ENCODE assay signal across 12 cellular contexts in the genomic region with DNA sequence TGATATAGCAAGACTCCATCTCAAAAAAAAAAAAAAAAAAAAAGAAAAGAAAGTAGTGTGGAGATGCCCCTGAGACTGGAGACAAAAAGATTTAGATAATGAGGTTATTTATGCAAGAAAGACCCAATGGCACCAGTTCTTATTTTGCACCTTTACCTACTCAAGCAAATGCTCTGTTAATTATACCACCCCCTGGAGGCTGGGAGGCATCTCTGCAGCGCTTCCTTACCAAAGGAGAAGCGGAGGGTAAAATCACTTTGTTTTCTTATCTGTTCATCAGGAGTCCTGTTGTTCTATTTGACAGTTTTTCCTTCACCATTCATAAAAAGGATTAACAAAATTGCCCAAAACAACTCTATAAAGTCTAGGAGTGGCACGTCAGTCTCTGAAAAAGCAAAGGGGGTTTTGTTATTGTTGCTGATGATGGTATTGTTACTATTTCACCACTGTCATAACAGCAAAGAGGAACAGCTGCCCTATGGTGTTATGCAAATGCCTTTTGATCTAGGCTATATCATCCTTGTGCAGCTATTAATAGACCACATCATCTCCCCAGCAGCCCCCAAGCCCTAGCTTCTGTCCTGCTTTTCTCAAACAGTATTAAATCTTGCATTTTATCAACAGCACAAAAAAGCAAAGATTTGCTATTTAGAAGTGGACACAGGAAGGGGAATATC.
A peak's percentile ranks its signal among the peaks of the same experiment; 100 is the strongest.
DNase-seq lines count a peak whose midpoint lies in the region; ATAC-seq and TF ChIP-seq lines count a peak whose summit lies in the region.
"Had no signal": no experiment of that assay in that cellular context is flagged by ENCODE, and none has a peak within 500 bp of the region (broad histone marks: within the 10 kb centered on the region; RNA-seq: fewer than 3 reads in every experiment).

No MANE protein-coding gene starts in this region.

- H3K4me3 ChIP-seq in SK-N-SH (ENCODE audit: low read depth in 2 of 2, low read length in 1 of 2) = no peak overlapping the region
- no peak overlapping the region for H3K4me3 ChIP-seq in endodermal cell (ENCODE audit: low read length)
- H3K4me3 ChIP-seq: prostate gland had no signal

- no peaks in the 10 kb centered on the region for H3K9me3 Mint-ChIP-seq in endodermal cell
- no peaks in the 10 kb centered on the region for H3K9me3 Mint-ChIP-seq in stimulated activated memory B cell treated with anti-CD40 and anti-IgM and Interleukin-4, amounts not matched to agents 10 μg/mL and 1 μg/mL and 100 μg/mL, for 72 hours

- no peak overlapping the region for H3K27ac Mint-ChIP-seq in endodermal cell
- peak overlapping the region; percentile 74 for H3K27ac Mint-ChIP-seq in stimulated activated memory B cell treated with anti-CD40 and anti-IgM and Interleukin-4, amounts not matched to agents 10 μg/mL and 1 μg/mL and 100 μg/mL, for 72 hours

- H3K4me3 Mint-ChIP-seq in endodermal cell = no peak overlapping the region
- H3K4me3 Mint-ChIP-seq in stimulated activated memory B cell treated with anti-CD40 and anti-IgM and Interleukin-4, amounts not matched to agents 10 μg/mL and 1 μg/mL and 100 μg/mL, for 72 hours = no peak overlapping the region

- H3K36me3 Mint-ChIP-seq in endodermal cell (ENCODE audit: low read depth) = no peaks in the 10 kb centered on the region
- H3K36me3 Mint-ChIP-seq in stimulated activated memory B cell treated with anti-CD40 and anti-IgM and Interleukin-4, amounts not matched to agents 10 μg/mL and 1 μg/mL and 100 μg/mL, for 72 hours = no peaks in the 10 kb centered on the region

- DNase-seq in SK-N-SH (no peak), NAMALWA (ENCODE audit: low spot score) (peak; percentile 38), endodermal cell (no peak), SIG-M5 (lab: John Stamatoyannopoulos, UW) (no peak), RKO (ENCODE audit: low spot score) (no peak), COR-L47 (lab: John Stamatoyannopoulos, UW) (no peak)
- DNase-seq: activated CD8-positive, alpha-beta memory T cell treated with anti-CD3 and anti-CD28 coated beads for 24 hours; activated naive CD4-positive, alpha-beta T cell treated with anti-CD3 and anti-CD28 coated beads, Interleukin-2, amount 50 U/mL, for 16 hours; cerebellar nuclear complex had no signal

- no peak overlapping the region for H3K9ac ChIP-seq in SK-N-SH
- H3K9ac ChIP-seq in endodermal cell (ENCODE audit: extremely low read depth, low read length, poor library complexity, severe bottlenecking) = no peak overlapping the region

- H3K9me3 ChIP-seq in SK-N-SH = no peaks in the 10 kb centered on the region
- H3K9me3 ChIP-seq in endodermal cell (ENCODE audit: control insufficient read depth, low read length) = no peaks in the 10 kb centered on the region
- H3K9me3 ChIP-seq: prostate gland had no signal

- H3K27me3 Mint-ChIP-seq in endodermal cell (ENCODE audit: insufficient read depth) = no peaks in the 10 kb centered on the region
- no peaks in the 10 kb centered on the region for H3K27me3 Mint-ChIP-seq in stimulated activated memory B cell treated with anti-CD40 and anti-IgM and Interleukin-4, amounts not matched to agents 10 μg/mL and 1 μg/mL and 100 μg/mL, for 72 hours

- no peak overlapping the region for H3K4me2 ChIP-seq in SK-N-SH

- POLR2A ChIA-PET in SK-N-SH (lab: Yijun Ruan, JAX) = no interaction called here

- TF ChIP-seq CTCF in SK-N-SH (IDR thresholded peaks at IDR 0.05) = peak; percentile 54
- TF ChIP-seq CTCF in endodermal cell (conservative IDR thresholded peaks at IDR 0.05) = peak; percentile 67

- H3K4me1 ChIP-seq in SK-N-SH (ENCODE audit: control insufficient read depth in 1 of 2, insufficient read depth in 2 of 2, low read depth in 1 of 2, low read length in 1 of 2) = peaks cover 0 to 3% of the 10 kb centered on the region in 2 experiments; a peak in 1 of 4 replicates
- H3K4me1 ChIP-seq in endodermal cell (ENCODE audit: control insufficient read depth, insufficient read depth, low read length) = no peaks in the 10 kb centered on the region
- H3K4me1 ChIP-seq: prostate gland had no signal

- no peak for TF ChIP-seq RAD21 in SK-N-SH (IDR thresholded peaks at IDR 0.05; ENCODE audit: low read length)

- no peaks in the 10 kb centered on the region for H4K20me1 ChIP-seq in SK-N-SH (ENCODE audit: insufficient read depth)

- H2AFZ ChIP-seq in SK-N-SH (ENCODE audit: low read depth) = no peak overlapping the region

- H3K36me3 ChIP-seq in SK-N-SH (replicated peaks in 1 of 2; ENCODE audit: control insufficient read depth in 1 of 2, insufficient read depth in 2 of 2, low read length in 1 of 2) (no peaks in the 10 kb centered on the region), endodermal cell (ENCODE audit: control insufficient read depth, insufficient read depth, low read length) (no peaks in the 10 kb centered on the region)
- H3K36me3 ChIP-seq: prostate gland had no signal

- H3K79me2 ChIP-seq in SK-N-SH (ENCODE audit: insufficient read depth) = no peaks in the 10 kb centered on the region; the same call in 1 of the 2 replicates

- no peak for TF ChIP-seq EP300 in SK-N-SH (IDR thresholded peaks at IDR 0.05; ENCODE audit: borderline replicate concordance in 1 of 2, low read depth in 1 of 2, low read length in 1 of 2)

- CTCF ChIA-PET in SK-N-SH (lab: Yijun Ruan, JAX) = no interaction called here

- H3K4me1 Mint-ChIP-seq in endodermal cell = peaks cover 1% of the 10 kb centered on the region
- peaks cover 73% of the 10 kb centered on the region for H3K4me1 Mint-ChIP-seq in stimulated activated memory B cell treated with anti-CD40 and anti-IgM and Interleukin-4, amounts not matched to agents 10 μg/mL and 1 μg/mL and 100 μg/mL, for 72 hours

- 100% methylated on average over 3 of the region's 3 CpGs for WGBS in SK-N-SH (ENCODE audit: low lambda C conversion rate)
- 96 to 100% methylated on average over 1 to 2 of the region's 3 CpGs for WGBS in endodermal cell (ENCODE audit: insufficient coverage in 1 of 2, insufficient read length in 1 of 2), 2 experiments

- no peak for ATAC-seq in SK-N-SH treated with all-trans-retinoic acid at 6 μM for 48 hours
- ATAC-seq in stimulated activated memory B cell treated with anti-CD40 and anti-IgM and Interleukin-4, amounts not matched to agents 10 μg/mL and 1 μg/mL and 100 μg/mL, for 72 hours = peak; percentile 67

- no peak overlapping the region for H3K27ac ChIP-seq in SK-N-SH (ENCODE audit: low read depth in 2 of 2, low read length in 1 of 2)
- no peak overlapping the region for H3K27ac ChIP-seq in endodermal cell (ENCODE audit: low read depth, low read length)
- H3K27ac ChIP-seq: prostate gland had no signal

- H3K9me2 ChIP-seq in SK-N-SH = no peaks in the 10 kb centered on the region

- H3K27me3 ChIP-seq in SK-N-SH (ENCODE audit: insufficient read depth) = no peaks in the 10 kb centered on the region
- H3K27me3 ChIP-seq in endodermal cell (ENCODE audit: control insufficient read depth, insufficient read depth, low read length, poor library complexity, severe bottlenecking) = no peaks in the 10 kb centered on the region

- no peaks in the 10 kb centered on the region for H3F3A ChIP-seq in SK-N-SH (replicated peaks; ENCODE audit: insufficient read depth)

TF ChIP-seq in SK-N-SH, 30 proteins besides CTCF, POLR2A, EP300 and RAD21 (continues in another document):
- TF ChIP-seq, protein P1, sequence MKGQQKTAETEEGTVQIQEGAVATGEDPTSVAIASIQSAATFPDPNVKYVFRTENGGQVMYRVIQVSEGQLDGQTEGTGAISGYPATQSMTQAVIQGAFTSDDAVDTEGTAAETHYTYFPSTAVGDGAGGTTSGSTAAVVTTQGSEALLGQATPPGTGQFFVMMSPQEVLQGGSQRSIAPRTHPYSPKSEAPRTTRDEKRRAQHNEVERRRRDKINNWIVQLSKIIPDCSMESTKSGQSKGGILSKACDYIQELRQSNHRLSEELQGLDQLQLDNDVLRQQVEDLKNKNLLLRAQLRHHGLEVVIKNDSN (IDR thresholded peaks at IDR 0.05; ENCODE audit: borderline replicate concordance, low read depth) = no peak
- TF ChIP-seq FOSL2 (IDR thresholded peaks at IDR 0.05; ENCODE audit: borderline replicate concordance, low read depth) = no peak

TF ChIP-seq in SK-N-SH treated with all-trans-retinoic acid at 6 μM for 48 hours, 23 proteins besides CTCF, POLR2A, EP300 and RAD21:
- no peak for TF ChIP-seq ZFP3 (CRISPR knock-in tag; IDR thresholded peaks at IDR 0.05)
- no peak for TF ChIP-seq ARNTL (CRISPR knock-in tag; IDR thresholded peaks at IDR 0.05; ENCODE audit: borderline replicate concordance, low read depth)
- TF ChIP-seq TCF4 (CRISPR knock-in tag; IDR thresholded peaks at IDR 0.05; ENCODE audit: borderline replicate concordance) = no peak
- TF ChIP-seq PPARA (CRISPR knock-in tag; IDR thresholded peaks at IDR 0.05; ENCODE audit: borderline replicate concordance) = no peak
- TF ChIP-seq RARB (CRISPR knock-in tag; IDR thresholded peaks at IDR 0.05) = no peak
- no peak for TF ChIP-seq ZFP30 (CRISPR knock-in tag; IDR thresholded peaks at IDR 0.05)
- TF ChIP-seq BACH2 (CRISPR knock-in tag; IDR thresholded peaks at IDR 0.05; ENCODE audit: borderline replicate concordance) = no peak
- TF ChIP-seq, protein P2, sequence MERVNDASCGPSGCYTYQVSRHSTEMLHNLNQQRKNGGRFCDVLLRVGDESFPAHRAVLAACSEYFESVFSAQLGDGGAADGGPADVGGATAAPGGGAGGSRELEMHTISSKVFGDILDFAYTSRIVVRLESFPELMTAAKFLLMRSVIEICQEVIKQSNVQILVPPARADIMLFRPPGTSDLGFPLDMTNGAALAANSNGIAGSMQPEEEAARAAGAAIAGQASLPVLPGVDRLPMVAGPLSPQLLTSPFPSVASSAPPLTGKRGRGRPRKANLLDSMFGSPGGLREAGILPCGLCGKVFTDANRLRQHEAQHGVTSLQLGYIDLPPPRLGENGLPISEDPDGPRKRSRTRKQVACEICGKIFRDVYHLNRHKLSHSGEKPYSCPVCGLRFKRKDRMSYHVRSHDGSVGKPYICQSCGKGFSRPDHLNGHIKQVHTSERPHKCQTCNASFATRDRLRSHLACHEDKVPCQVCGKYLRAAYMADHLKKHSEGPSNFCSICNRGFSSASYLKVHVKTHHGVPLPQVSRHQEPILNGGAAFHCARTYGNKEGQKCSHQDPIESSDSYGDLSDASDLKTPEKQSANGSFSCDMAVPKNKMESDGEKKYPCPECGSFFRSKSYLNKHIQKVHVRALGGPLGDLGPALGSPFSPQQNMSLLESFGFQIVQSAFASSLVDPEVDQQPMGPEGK (CRISPR knock-in tag; IDR thresholded peaks at IDR 0.05; ENCODE audit: borderline replicate concordance) = no peak
- TF ChIP-seq ZNF8 (CRISPR knock-in tag; IDR thresholded peaks at IDR 0.05) = no peak
